ENCODE assay signal across 29 cellular contexts in genomic region chr19:45905016-45905415, GRCh38. TPM values are rescaled to one million over a fixed set of nuclear protein-coding genes. Genes with fewer than 3 reads are reported as not detected.
DNase-seq lines count a peak whose midpoint lies in the region; ATAC-seq, FAIRE-seq and TF ChIP-seq lines count a peak whose summit lies in the region.
"Had no signal": no experiment of that assay in that cellular context is flagged by ENCODE, and none has a peak within 500 bp of the region (broad histone marks: within the 10 kb centered on the region; RNA-seq: fewer than 3 reads in every experiment).

No MANE protein-coding gene starts in this region.

- TF ChIP-seq POLR2A in IMR-90 (IDR thresholded peaks at IDR 0.05; ENCODE audit: low read depth, low read length) = no peak
- no peak for TF ChIP-seq POLR2A in H1 (IDR thresholded peaks at IDR 0.05; ENCODE audit: control extremely low read depth in 1 of 2, low read depth in 2 of 2, low read length in 2 of 2)

- BruUV-seq in IMR-90 (replicated peaks; lab: Mats Ljungman, UMichigan) = no TSS peak

- no peak for TF ChIP-seq EP300 in H1 (IDR thresholded peaks at IDR 0.05; ENCODE audit: borderline replicate concordance in 1 of 2, low read depth in 2 of 2, low read length in 2 of 2)

- intact Hi-C loops in IMR-90 (cut with micrococcal nuclease) = no loop called here

- H3K79me2 ChIP-seq in DND-41 (ENCODE audit: insufficient read depth, low read length) (peaks cover 22% of the 10 kb centered on the region), H1 (ENCODE audit: control insufficient read depth in 1 of 2, insufficient read depth in 2 of 2, low read length in 2 of 2) (no peaks in the 10 kb centered on the region), osteoblast (ENCODE audit: insufficient read depth, low read length) (peaks cover 10% of the 10 kb centered on the region)

- in situ Hi-C loops in IMR-90 (cut with MboI; ENCODE audit: low sequenced_read_pairs) = no loop called here

- H4K91ac ChIP-seq in IMR-90 (ENCODE audit: insufficient read depth, low read depth, low read length) (no peak overlapping the region), H1 (replicated peaks; ENCODE audit: insufficient read length, low read length) (no peak overlapping the region)

- DNase-seq in DND-41 (no peak), IMR-90 (no peak), H1 (ENCODE audit: low read depth in 1 of 2, low spot score in 2 of 2) (no peak), osteoblast (ENCODE audit: insufficient read length, low spot score, missing footprints) (peak; percentile 8), EL (no peak), left lobe of liver (ENCODE audit: low spot score) (no peak)
- DNase-seq: 8988T; ACHN; BE2C; C1 segment of cervical spinal cord; CD4-positive, alpha-beta memory T cell; CD4-positive, CD25-positive, alpha-beta regulatory T cell; CD8-positive, alpha-beta memory T cell; COR-L47; DMS 273 treated with DMSO at 0.1 percent for 48 hours; DMS153; DMS53; DMS79; GDM1 had no signal

- H2BK15ac ChIP-seq in IMR-90 (ENCODE audit: low read depth, low read length) (no peak overlapping the region), H1 (ENCODE audit: low read length) (no peak overlapping the region)

- H3K27me3 ChIP-seq in DND-41 (ENCODE audit: insufficient read depth, low read length, poor library complexity) (no peaks in the 10 kb centered on the region), IMR-90 (ENCODE audit: control insufficient read depth, insufficient read depth, low read length) (peaks cover 2% of the 10 kb centered on the region), H1 (replicated peaks in 1 of 4; ENCODE audit: control insufficient read depth in 3 of 4, extremely low read depth in 1 of 4, insufficient read depth in 3 of 4, low read length in 3 of 4) (peaks cover 0 to 16% (median 11%) of the 10 kb centered on the region in 4 experiments; a peak in 6 of 7 replicates), osteoblast (ENCODE audit: insufficient read depth, low read length) (no peaks in the 10 kb centered on the region)
- H3K27me3 ChIP-seq: BE2C, BLaER1 had no signal

- H3K4me3 ChIP-seq in DND-41 (ENCODE audit: low read depth in 1 of 2, low read length in 2 of 2) = no peak overlapping the region
- no peak overlapping the region for H3K4me3 ChIP-seq in IMR-90 (ENCODE audit: insufficient read depth, low read depth, low read length)
- no peak overlapping the region for H3K4me3 ChIP-seq in H1 (ENCODE audit: extremely low read depth in 1 of 4, insufficient read depth in 2 of 4, low read depth in 3 of 4, low read length in 4 of 4)
- H3K4me3 ChIP-seq in osteoblast (ENCODE audit: insufficient read depth, low read length) = no peak overlapping the region
- H3K4me3 ChIP-seq: BLaER1, GM12878 had no signal

- H4K5ac ChIP-seq in IMR-90 (ENCODE audit: low read depth, low read length) (no peak overlapping the region), H1 (ENCODE audit: insufficient read length, low read depth, low read length) (no peak overlapping the region)

- H3K79me1 ChIP-seq in IMR-90 (ENCODE audit: low read depth in 1 of 2, low read length in 2 of 2) (peaks cover 9 to 17% of the 10 kb centered on the region in 2 experiments), H1 (ENCODE audit: low read depth, low read length) (peaks cover 3% of the 10 kb centered on the region; the same call in 1 of the 2 replicates)

- POLR2A ChIA-PET in IMR-90 (lab: Charles Lee; ENCODE audit: unreplicated experiment) = no interaction called here
- POLR2A ChIA-PET in H1 (lab: Charles Lee; ENCODE audit: partially characterized antibody) = no interaction called here

- H3K14ac ChIP-seq in IMR-90 (replicated peaks; ENCODE audit: low read depth, low read length) (no peak overlapping the region), H1 (ENCODE audit: insufficient read length) (no peak overlapping the region)

- H2BK20ac ChIP-seq in IMR-90 (ENCODE audit: low read depth, low read length) (no peak overlapping the region), H1 (ENCODE audit: low read length) (no peak overlapping the region)

- ATAC-seq in DND-41 (ENCODE audit: insufficient read depth, low read depth) (no peak), IMR-90 (ENCODE audit: low read depth) (no peak), GM19452 (IDR thresholded peaks at IDR 0.05; ENCODE audit: unreplicated experiment) (no peak), HG03139 (IDR thresholded peaks at IDR 0.05; ENCODE audit: unreplicated experiment) (no peak), left lobe of liver (no peak)
- ATAC-seq: GM12878 had no signal

- TF ChIP-seq CTCF in DND-41 (IDR thresholded peaks at IDR 0.05; ENCODE audit: borderline replicate concordance, extremely low read depth, low read length, poor library complexity, severe bottlenecking) (no peak), IMR-90 (conservative IDR thresholded peaks at IDR 0.05; ENCODE audit: low read depth, low read length) (no peak), H1 (IDR thresholded peaks at IDR 0.05; ENCODE audit: control extremely low read depth in 1 of 3, insufficient read depth in 1 of 3, low read depth in 1 of 3, low read length in 3 of 3) (no peak), osteoblast (IDR thresholded peaks at IDR 0.05; ENCODE audit: extremely low read depth, low read depth, low read length) (no peak)

- peaks cover 3% of the 10 kb centered on the region; the same call in 1 of the 2 replicates for H3K9me1 ChIP-seq in IMR-90 (ENCODE audit: insufficient read depth, low read length)

- H3K27ac ChIP-seq in DND-41 (ENCODE audit: low read length) (no peak overlapping the region), IMR-90 (ENCODE audit: insufficient read depth, low read length) (no peak overlapping the region), H1 (ENCODE audit: low read depth, low read length) (no peak overlapping the region), osteoblast (ENCODE audit: low read depth, low read length) (no peak overlapping the region)
- H3K27ac ChIP-seq: BLaER1 had no signal

- H3K23ac ChIP-seq in IMR-90 (ENCODE audit: low read depth, low read length) (no peak overlapping the region), H1 (ENCODE audit: insufficient read length) (no peak overlapping the region)

- 0 out of 2 replicates have a peak overlapping the region, but pooled peaks have one; percentile 50 for H2BK12ac ChIP-seq in H1 (ENCODE audit: low read depth, low read length)

- no peak overlapping the region for H3K9ac ChIP-seq in DND-41 (ENCODE audit: low read depth, low read length)
- no peak overlapping the region for H3K9ac ChIP-seq in IMR-90 (ENCODE audit: low read depth, low read length)
- no peak overlapping the region for H3K9ac ChIP-seq in H1 (replicated peaks in 1 of 4; ENCODE audit: extremely low read depth in 1 of 4, low read depth in 3 of 4, low read length in 3 of 4)
- H3K9ac ChIP-seq: BLaER1 had no signal

- H3K4me2 ChIP-seq in DND-41 (ENCODE audit: insufficient read depth, low read length) (no peak overlapping the region), IMR-90 (ENCODE audit: low read depth, low read length) (no peak overlapping the region), H1 (ENCODE audit: insufficient read depth in 1 of 2, low read depth in 2 of 2, low read length in 2 of 2) (no peak overlapping the region), osteoblast (ENCODE audit: insufficient read depth, low read length) (no peak overlapping the region)
- H3K4me2 ChIP-seq: BLaER1 had no signal

- H2AK9ac ChIP-seq in IMR-90 (replicated peaks; ENCODE audit: low read depth, low read length, poor library complexity) = peak overlapping the region; percentile 53

- peaks cover 25% of the 10 kb centered on the region for H3K4me1 ChIP-seq in DND-41 (ENCODE audit: insufficient read depth, low read length)
- 0 out of 2 replicates have a peak, but pooled peaks cover 4% of the 10 kb centered on the region for H3K4me1 ChIP-seq in IMR-90 (ENCODE audit: control insufficient read depth, insufficient read depth, low read length)
- H3K4me1 ChIP-seq in H1 (replicated peaks in 1 of 4; ENCODE audit: control insufficient read depth in 3 of 4, insufficient read depth in 4 of 4, low read length in 3 of 4) = peaks cover 0 to 2% (median under 1%) of the 10 kb centered on the region in 4 experiments; a peak in 3 of 7 replicates
- H3K4me1 ChIP-seq in osteoblast (ENCODE audit: insufficient read depth, low read length) = peaks cover 5% of the 10 kb centered on the region
- H3K4me1 ChIP-seq: BE2C had no signal

- WGBS in IMR-90 (ENCODE audit: extremely low coverage in 2 of 2, insufficient read length in 1 of 2), 2 experiments = 77% methylated on average over 2 of the region's 10 CpGs; no CpG with 5 or more reads in 1 of the 2 experiments
- WGBS in H1 (ENCODE audit: extremely low coverage in 1 of 2, insufficient coverage in 1 of 2, insufficient read length in 1 of 2, insufficient replicate concordance in 2 of 2, low coverage in 1 of 2, low lambda C conversion rate in 2 of 2, missing lambda C conversion rate in 1 of 2), 2 experiments = 82% methylated on average over 9 of the region's 10 CpGs; no CpG with 5 or more reads in 1 of the 2 experiments

- CTCF ChIA-PET in IMR-90 (lab: Yijun Ruan, JAX) (no interaction called here), H1 (lab: Charles Lee; ENCODE audit: partially characterized antibody) (interaction anchor here (0.6 to 3.3 kb wide), 2 partner anchors 18 to 172 kb away, joined by 3 to 12 read pairs; no protein-coding TSS in a partner anchor)

- H3K9me3 ChIP-seq in DND-41 (ENCODE audit: insufficient read depth, low read length, severe bottlenecking) (no peaks in the 10 kb centered on the region), IMR-90 (ENCODE audit: control insufficient read depth, insufficient read depth, low read length) (no peaks in the 10 kb centered on the region), H1 (ENCODE audit: insufficient read depth in 2 of 2, low read depth in 1 of 2, low read length in 1 of 2) (no peaks in the 10 kb centered on the region), osteoblast (ENCODE audit: low read depth, low read length) (no peaks in the 10 kb centered on the region)
- H3K9me3 ChIP-seq: BE2C, BLaER1 had no signal

- no peak overlapping the region for H3K56ac ChIP-seq in IMR-90 (ENCODE audit: extremely low read depth, insufficient read depth, low read length)
- no peak overlapping the region for H3K56ac ChIP-seq in H1 (replicated peaks; ENCODE audit: insufficient read length, low read depth, low read length)

- H3K18ac ChIP-seq in IMR-90 (ENCODE audit: low read depth, low read length) (no peak overlapping the region), H1 (ENCODE audit: extremely low read depth, low read length) (no peak overlapping the region)

- H4K8ac ChIP-seq in IMR-90 (ENCODE audit: low read depth in 2 of 2, low read length in 2 of 2) (no peak overlapping the region), H1 (ENCODE audit: extremely low read depth, insufficient read depth, low read length) (no peak overlapping the region)

- H2BK120ac ChIP-seq in IMR-90 (ENCODE audit: low read depth, low read length) (no peak overlapping the region), H1 (replicated peaks; ENCODE audit: low read depth, low read length) (no peak overlapping the region)

- H3K36me3 ChIP-seq in DND-41 (ENCODE audit: insufficient read depth, low read length) = peaks cover 12% of the 10 kb centered on the region
- peaks cover 2% of the 10 kb centered on the region; the same call in 1 of the 2 replicates for H3K36me3 ChIP-seq in IMR-90 (ENCODE audit: control insufficient read depth, insufficient read depth, low read length)
- peaks cover 0 to 4% (median 0%) of the 10 kb centered on the region in 4 experiments; a peak in 1 of 8 replicates for H3K36me3 ChIP-seq in H1 (ENCODE audit: control insufficient read depth in 2 of 4, insufficient read depth in 4 of 4, low read length in 3 of 4)
- no peaks in the 10 kb centered on the region for H3K36me3 ChIP-seq in osteoblast (ENCODE audit: insufficient read depth, low read length)

- no peak for TF ChIP-seq RAD21 in IMR-90 (IDR thresholded peaks at IDR 0.05; ENCODE audit: low read length)
- TF ChIP-seq RAD21 in H1 (IDR thresholded peaks at IDR 0.05 in 1 of 2, conservative IDR thresholded peaks at IDR 0.05 in 1 of 2; ENCODE audit: low read depth in 2 of 2, low read length in 2 of 2) = no peak

- H4K20me1 ChIP-seq in DND-41 (ENCODE audit: insufficient read depth, low read length) = 0 out of 2 replicates have a peak, but pooled peaks cover under 1% of the 10 kb centered on the region
- H4K20me1 ChIP-seq in IMR-90 (ENCODE audit: insufficient read depth, low read length) = 0 out of 2 replicates have a peak, but pooled peaks cover 9% of the 10 kb centered on the region
- H4K20me1 ChIP-seq in H1 (replicated peaks in 1 of 2; ENCODE audit: control insufficient read depth in 1 of 2, insufficient read depth in 2 of 2, low read length in 2 of 2) = peaks cover 2 to 10% of the 10 kb centered on the region in 2 experiments
- peaks cover 9% of the 10 kb centered on the region for H4K20me1 ChIP-seq in osteoblast (ENCODE audit: insufficient read depth, low read length)

- H3K23me2 ChIP-seq in H1 (ENCODE audit: low read depth, low read length) = peaks cover 22% of the 10 kb centered on the region; the same call in 1 of the 2 replicates

- peak overlapping the region; percentile 40; the same call in 1 of the 2 replicates for H2AFZ ChIP-seq in DND-41 (ENCODE audit: low read depth, low read length)
- H2AFZ ChIP-seq in IMR-90 (replicated peaks; ENCODE audit: low read length, poor library complexity) = no peak overlapping the region
- H2AFZ ChIP-seq in H1 (ENCODE audit: low read length) = no peak overlapping the region
- H2AFZ ChIP-seq in osteoblast (ENCODE audit: low read length) = no peak overlapping the region

- no peak for FAIRE-seq in H1 (lab: Jason Lieb, UNC)
- FAIRE-seq: A204.1, GM12878, GM12892, GM18507 had no signal

- no peak overlapping the region for H2BK5ac ChIP-seq in IMR-90 (ENCODE audit: low read depth, low read length, poor library complexity, severe bottlenecking)
- no peak overlapping the region for H2BK5ac ChIP-seq in H1 (ENCODE audit: low read depth, low read length)

- dilution Hi-C loops in IMR-90 (cut with HindIII; ENCODE audit: low sequenced_read_pairs, unreplicated experiment) = no loop called here

- H3K4ac ChIP-seq in IMR-90 (ENCODE audit: low read depth, low read length) (no peak overlapping the region), H1 (replicated peaks; ENCODE audit: insufficient read length, low read depth, low read length) (no peak overlapping the region)

- no peak overlapping the region for H2AK5ac ChIP-seq in IMR-90 (ENCODE audit: low read depth, low read length)
- 0 out of 2 replicates have a peak overlapping the region, but pooled peaks have one; percentile 24 for H2AK5ac ChIP-seq in H1 (ENCODE audit: low read depth, low read length)

RNA-seq across cellular contexts. Expression of gene MYPOP, which starts 2.6 kb away (rescaled TPM):
- 0.28 and 0.36 TPM in 2 replicates for total RNA-seq in IMR-90 (2012; rRNA removed)
- polyA plus RNA-seq in IMR-90 (2012; rRNA removed) = 2.8 and 3.1 TPM in 2 replicates
- 3.4 and 5.0 TPM in 2 replicates for polyA plus RNA-seq in IMR-90 (2012; cell fraction: cytosol; rRNA removed)
- 8.9 and 14.7 TPM in 2 replicates for polyA plus RNA-seq in IMR-90 (2012; cell fraction: nucleus; rRNA removed; ENCODE audit: low replicate concordance)
- 11.1 and 12.6 TPM in 2 replicates for total RNA-seq in H1 (2021; fragmentation: NEBNext Ultra II Directional; extraction: Animal tissue kit (Norgen Biotek cat#: 25700))
- polyA plus RNA-seq in H1 (2011; rRNA removed) = 3.2 and 5.8 TPM in 2 replicates
- 2.2 TPM for polyA plus RNA-seq in H1 (2011; cell fraction: cytosol; rRNA removed)
- 6.4 TPM for polyA plus RNA-seq in H1 (2011; cell fraction: nucleus; rRNA removed)
- 7.3 to 9.2 TPM (median 8.6 TPM) in 4 replicates for polyA plus RNA-seq in H1 (2012, experiment 1 of 2)
- polyA plus RNA-seq in H1 (2012, experiment 2 of 2) = 5.3 TPM
- 10.5 TPM for polyA plus RNA-seq in H1 (2013, experiment 1 of 2)
- 10.1 TPM for polyA plus RNA-seq in H1 (2013, experiment 2 of 2)
- 0.54 and 0.79 TPM in 2 replicates for polyA minus RNA-seq in H1 (2011; rRNA and poly(A)+ RNA removed)
- 2.7 TPM for polyA minus RNA-seq in H1 (2011; cell fraction: cytosol; rRNA and poly(A)+ RNA removed)
- 1.6 TPM for polyA minus RNA-seq in H1 (2011; cell fraction: nucleus; rRNA and poly(A)+ RNA removed)
- total RNA-seq in osteoblast = 2.1 and 3.3 TPM in 2 replicates
- 5.0 TPM for total RNA-seq in left lobe of liver

RNA-seq across cellular contexts. Expression of gene NANOS2, which starts 9.6 kb away (rescaled TPM):
- total RNA-seq in IMR-90 (2012; rRNA removed) (not detected in 2 replicates), osteoblast (not detected in 2 replicates), left lobe of liver (not detected)
- polyA plus RNA-seq in IMR-90 (2012; rRNA removed) (not detected in 2 replicates), H1 (2011; rRNA removed) (0.20 and 0.24 TPM in 2 replicates)
- not detected in 2 replicates for polyA plus RNA-seq in IMR-90 (2012; cell fraction: cytosol; rRNA removed)
- polyA plus RNA-seq in IMR-90 (2012; cell fraction: nucleus; rRNA removed; ENCODE audit: low replicate concordance) = not detected in 2 replicates
- not detected in 2 replicates for total RNA-seq in H1 (2021; fragmentation: NEBNext Ultra II Directional; extraction: Animal tissue kit (Norgen Biotek cat#: 25700))
- polyA plus RNA-seq in H1 (2011; cell fraction: cytosol; rRNA removed) = 0.09 TPM
- 0.56 TPM for polyA plus RNA-seq in H1 (2011; cell fraction: nucleus; rRNA removed)
- 0.13 to 0.17 TPM in 2 of 4 replicates, not detected in the others for polyA plus RNA-seq in H1 (2012, experiment 1 of 2)
- polyA plus RNA-seq in H1 (2012, experiment 2 of 2) = not detected
- 0.10 TPM for polyA plus RNA-seq in H1 (2013, experiment 1 of 2)
- polyA plus RNA-seq in H1 (2013, experiment 2 of 2) = 0.06 TPM
- polyA minus RNA-seq in H1 (2011; rRNA and poly(A)+ RNA removed) = not detected in 2 replicates
- not detected for polyA minus RNA-seq in H1 (2011; cell fraction: cytosol; rRNA and poly(A)+ RNA removed)
- polyA minus RNA-seq in H1 (2011; cell fraction: nucleus; rRNA and poly(A)+ RNA removed) = not detected
- total RNA-seq: A673; CD4-positive, alpha-beta memory T cell; CD4-positive, CD25-positive, alpha-beta regulatory T cell; CD8-positive, alpha-beta memory T cell; GM12878 had no signal
- polyA plus RNA-seq: AG04450; CD14-positive monocyte; CD4-positive, alpha-beta memory T cell; CD4-positive, CD25-positive, alpha-beta regulatory T cell; CD8-positive, alpha-beta memory T cell; GM12878 had no signal

RNA-seq across cellular contexts. Expression of gene IRF2BP1, which starts 19.1 kb away (rescaled TPM):
- total RNA-seq in IMR-90 (2012; rRNA removed) (4.5 and 5.0 TPM in 2 replicates), osteoblast (28.6 and 35.8 TPM in 2 replicates), left lobe of liver (19.5 TPM)
- polyA plus RNA-seq in IMR-90 (2012; rRNA removed) (8.5 and 11.6 TPM in 2 replicates), H1 (2011; rRNA removed) (12.1 and 22.1 TPM in 2 replicates)
- 9.6 and 15.7 TPM in 2 replicates for polyA plus RNA-seq in IMR-90 (2012; cell fraction: cytosol; rRNA removed)
- 3.3 and 9.4 TPM in 2 replicates for polyA plus RNA-seq in IMR-90 (2012; cell fraction: nucleus; rRNA removed; ENCODE audit: low replicate concordance)
- total RNA-seq in H1 (2021; fragmentation: NEBNext Ultra II Directional; extraction: Animal tissue kit (Norgen Biotek cat#: 25700)) = 24.4 and 25.3 TPM in 2 replicates
- polyA plus RNA-seq in H1 (2011; cell fraction: cytosol; rRNA removed) = 14.9 TPM
- 16.2 TPM for polyA plus RNA-seq in H1 (2011; cell fraction: nucleus; rRNA removed)
- 9.9 to 15.9 TPM (median 13.9 TPM) in 4 replicates for polyA plus RNA-seq in H1 (2012, experiment 1 of 2)
- 14.7 TPM for polyA plus RNA-seq in H1 (2012, experiment 2 of 2)
- 9.6 TPM for polyA plus RNA-seq in H1 (2013, experiment 1 of 2)
- polyA plus RNA-seq in H1 (2013, experiment 2 of 2) = 8.2 TPM
- polyA minus RNA-seq in H1 (2011; rRNA and poly(A)+ RNA removed) = 4.6 and 5.9 TPM in 2 replicates
- polyA minus RNA-seq in H1 (2011; cell fraction: cytosol; rRNA and poly(A)+ RNA removed) = 15.4 TPM
- 19.1 TPM for polyA minus RNA-seq in H1 (2011; cell fraction: nucleus; rRNA and poly(A)+ RNA removed)

RNA-seq across cellular contexts. Expression of gene FOXA3, which starts 40.9 kb away (rescaled TPM):
- total RNA-seq in IMR-90 (2012; rRNA removed) = not detected in 2 replicates
- not detected in 2 replicates for polyA plus RNA-seq in IMR-90 (2012; rRNA removed)
- polyA plus RNA-seq in IMR-90 (2012; cell fraction: cytosol; rRNA removed) = 0.01 TPM in 1 of 2 replicates, not detected in the other
- not detected in 2 replicates for polyA plus RNA-seq in IMR-90 (2012; cell fraction: nucleus; rRNA removed; ENCODE audit: low replicate concordance)
- 20.2 and 21.7 TPM in 2 replicates for total RNA-seq in H1 (2021; fragmentation: NEBNext Ultra II Directional; extraction: Animal tissue kit (Norgen Biotek cat#: 25700))
- 40.1 and 49.1 TPM in 2 replicates for polyA plus RNA-seq in H1 (2011; rRNA removed)
- polyA plus RNA-seq in H1 (2011; cell fraction: cytosol; rRNA removed) = 30.1 TPM
- polyA plus RNA-seq in H1 (2011; cell fraction: nucleus; rRNA removed) = 21.8 TPM
- 15.5 to 25.3 TPM (median 20.3 TPM) in 4 replicates for polyA plus RNA-seq in H1 (2012, experiment 1 of 2)
- 27.4 TPM for polyA plus RNA-seq in H1 (2012, experiment 2 of 2)
- 12.7 TPM for polyA plus RNA-seq in H1 (2013, experiment 1 of 2)
- polyA plus RNA-seq in H1 (2013, experiment 2 of 2) = 12.4 TPM
- 32.3 and 37.8 TPM in 2 replicates for polyA minus RNA-seq in H1 (2011; rRNA and poly(A)+ RNA removed)
- polyA minus RNA-seq in H1 (2011; cell fraction: cytosol; rRNA and poly(A)+ RNA removed) = 11.7 TPM
- polyA minus RNA-seq in H1 (2011; cell fraction: nucleus; rRNA and poly(A)+ RNA removed) = 12.9 TPM
- not detected in 2 replicates for total RNA-seq in osteoblast
- total RNA-seq in left lobe of liver = 31.6 TPM
- total RNA-seq: A673; CD4-positive, alpha-beta memory T cell; CD4-positive, CD25-positive, alpha-beta regulatory T cell had no signal
- polyA plus RNA-seq: AG04450; CD14-positive monocyte; CD4-positive, alpha-beta memory T cell; CD4-positive, CD25-positive, alpha-beta regulatory T cell; CD8-positive, alpha-beta memory T cell had no signal

RNA-seq across cellular contexts. Expression of gene SYMPK, which starts 42.1 kb away (rescaled TPM):
- total RNA-seq in IMR-90 (2012; rRNA removed) (33.6 and 35.3 TPM in 2 replicates), osteoblast (30.6 and 42.0 TPM in 2 replicates), left lobe of liver (45.9 TPM)
- polyA plus RNA-seq in IMR-90 (2012; rRNA removed) (70.0 and 71.5 TPM in 2 replicates), H1 (2011; rRNA removed) (99.5 and 142 TPM in 2 replicates)
- 32.0 and 52.6 TPM in 2 replicates for polyA plus RNA-seq in IMR-90 (2012; cell fraction: cytosol; rRNA removed)
- polyA plus RNA-seq in IMR-90 (2012; cell fraction: nucleus; rRNA removed; ENCODE audit: low replicate concordance) = 124 and 193 TPM in 2 replicates
- 81.5 and 93.6 TPM in 2 replicates for total RNA-seq in H1 (2021; fragmentation: NEBNext Ultra II Directional; extraction: Animal tissue kit (Norgen Biotek cat#: 25700))
- polyA plus RNA-seq in H1 (2011; cell fraction: cytosol; rRNA removed) = 82.5 TPM
- 217 TPM for polyA plus RNA-seq in H1 (2011; cell fraction: nucleus; rRNA removed)
- 87.2 to 105 TPM (median 88.9 TPM) in 4 replicates for polyA plus RNA-seq in H1 (2012, experiment 1 of 2)
- polyA plus RNA-seq in H1 (2012, experiment 2 of 2) = 66.3 TPM
- polyA plus RNA-seq in H1 (2013, experiment 1 of 2) = 57.3 TPM
- 50.3 TPM for polyA plus RNA-seq in H1 (2013, experiment 2 of 2)
- polyA minus RNA-seq in H1 (2011; rRNA and poly(A)+ RNA removed) = 121 and 131 TPM in 2 replicates
- 65.9 TPM for polyA minus RNA-seq in H1 (2011; cell fraction: cytosol; rRNA and poly(A)+ RNA removed)
- 67.6 TPM for polyA minus RNA-seq in H1 (2011; cell fraction: nucleus; rRNA and poly(A)+ RNA removed)
